In the genomic region with DNA sequence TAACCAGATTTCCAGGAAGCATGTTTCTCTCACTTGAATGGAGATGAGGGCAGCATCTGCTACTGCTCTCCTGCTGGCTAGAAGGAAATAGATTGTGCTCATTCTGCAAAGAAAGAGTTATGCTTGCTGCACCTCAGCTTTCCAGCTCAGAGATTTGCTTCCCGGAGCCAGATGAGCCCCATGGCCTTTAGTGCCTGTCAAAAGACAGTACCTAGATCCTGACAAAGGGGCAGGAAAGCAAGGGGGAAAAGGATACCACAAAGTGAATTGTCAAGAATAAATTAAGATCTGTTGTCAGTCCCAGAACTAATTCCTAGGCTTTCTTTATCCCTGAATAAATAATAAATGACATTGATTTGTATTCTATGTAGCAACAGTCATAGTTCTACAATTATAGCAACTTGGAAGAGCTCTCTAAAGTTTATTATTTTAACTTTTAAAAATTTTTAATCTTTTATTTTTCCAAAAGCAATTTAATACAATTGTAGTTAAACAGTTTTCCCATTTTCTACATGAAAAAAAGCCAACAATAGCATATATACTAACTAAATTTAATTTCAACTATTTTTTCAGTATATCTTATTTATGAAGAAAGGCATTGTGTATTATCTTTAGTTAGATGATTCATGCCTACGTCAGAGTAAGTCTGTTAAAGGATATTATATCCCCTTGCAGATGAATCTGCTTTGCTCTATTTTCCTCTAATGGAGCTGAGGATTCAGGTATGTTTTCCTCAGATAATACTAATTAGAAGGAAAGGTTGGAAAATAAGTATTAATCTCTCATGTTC, we compare ENCODE assay signal across 1 cellular context.
TF ChIP-seq lines count a peak whose summit lies in the region.

No MANE protein-coding gene starts in this region.

TF ChIP-seq in WTC11, 78 proteins besides CTCF, POLR2A, EP300 and RAD21 (continued from another document):
- TF ChIP-seq, protein P1, sequence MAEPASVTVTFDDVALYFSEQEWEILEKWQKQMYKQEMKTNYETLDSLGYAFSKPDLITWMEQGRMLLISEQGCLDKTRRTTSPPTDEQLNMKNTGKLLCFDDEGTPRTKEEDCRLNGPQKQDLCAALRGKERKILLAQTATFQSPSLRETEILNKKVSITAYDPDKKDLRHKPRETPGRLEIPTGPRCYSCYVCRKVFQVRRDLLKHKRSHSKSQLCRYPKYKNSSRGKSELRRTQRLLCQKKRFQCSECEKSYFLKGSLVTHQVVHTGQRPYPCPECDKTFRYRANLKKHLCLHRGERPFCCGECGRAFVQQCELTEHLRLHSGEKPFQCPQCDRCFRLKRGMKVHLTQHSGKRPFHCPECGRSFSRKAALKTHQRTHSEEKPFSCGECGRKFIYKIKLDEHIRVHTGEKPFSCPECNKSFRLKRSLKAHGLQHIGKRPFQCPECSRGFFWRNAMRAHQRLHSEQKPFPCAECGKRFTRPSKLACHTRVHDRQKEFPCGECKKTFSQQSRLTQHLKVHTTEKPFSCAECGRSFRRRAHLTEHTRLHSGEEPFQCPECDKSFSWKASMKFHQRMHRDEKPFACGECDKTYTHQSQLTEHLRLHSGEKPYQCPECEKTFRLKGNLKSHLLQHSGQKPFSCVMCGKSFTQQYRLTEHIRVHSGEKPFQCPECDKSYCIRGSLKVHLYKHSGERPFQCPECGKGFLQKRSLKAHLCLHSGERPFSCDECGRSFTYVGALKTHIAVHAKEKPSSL (CRISPR knock-in tag; conservative IDR thresholded peaks at IDR 0.05): no peak
- TF ChIP-seq JUN (CRISPR knock-in tag; IDR thresholded peaks at IDR 0.05): no peak
- no peak for TF ChIP-seq ZNF423 (CRISPR knock-in tag; IDR thresholded peaks at IDR 0.05)
- no peak for TF ChIP-seq NR3C1 (CRISPR knock-in tag; conservative IDR thresholded peaks at IDR 0.05; ENCODE audit: low read depth)
- TF ChIP-seq, protein P2, sequence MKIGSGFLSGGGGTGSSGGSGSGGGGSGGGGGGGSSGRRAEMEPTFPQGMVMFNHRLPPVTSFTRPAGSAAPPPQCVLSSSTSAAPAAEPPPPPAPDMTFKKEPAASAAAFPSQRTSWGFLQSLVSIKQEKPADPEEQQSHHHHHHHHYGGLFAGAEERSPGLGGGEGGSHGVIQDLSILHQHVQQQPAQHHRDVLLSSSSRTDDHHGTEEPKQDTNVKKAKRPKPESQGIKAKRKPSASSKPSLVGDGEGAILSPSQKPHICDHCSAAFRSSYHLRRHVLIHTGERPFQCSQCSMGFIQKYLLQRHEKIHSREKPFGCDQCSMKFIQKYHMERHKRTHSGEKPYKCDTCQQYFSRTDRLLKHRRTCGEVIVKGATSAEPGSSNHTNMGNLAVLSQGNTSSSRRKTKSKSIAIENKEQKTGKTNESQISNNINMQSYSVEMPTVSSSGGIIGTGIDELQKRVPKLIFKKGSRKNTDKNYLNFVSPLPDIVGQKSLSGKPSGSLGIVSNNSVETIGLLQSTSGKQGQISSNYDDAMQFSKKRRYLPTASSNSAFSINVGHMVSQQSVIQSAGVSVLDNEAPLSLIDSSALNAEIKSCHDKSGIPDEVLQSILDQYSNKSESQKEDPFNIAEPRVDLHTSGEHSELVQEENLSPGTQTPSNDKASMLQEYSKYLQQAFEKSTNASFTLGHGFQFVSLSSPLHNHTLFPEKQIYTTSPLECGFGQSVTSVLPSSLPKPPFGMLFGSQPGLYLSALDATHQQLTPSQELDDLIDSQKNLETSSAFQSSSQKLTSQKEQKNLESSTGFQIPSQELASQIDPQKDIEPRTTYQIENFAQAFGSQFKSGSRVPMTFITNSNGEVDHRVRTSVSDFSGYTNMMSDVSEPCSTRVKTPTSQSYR (CRISPR knock-in tag; IDR thresholded peaks at IDR 0.05): no peak
- TF ChIP-seq ETV6 (CRISPR knock-in tag; IDR thresholded peaks at IDR 0.05): no peak
- no peak for TF ChIP-seq KAT7 (CRISPR knock-in tag; IDR thresholded peaks at IDR 0.05; ENCODE audit: borderline replicate concordance)
